In the genomic region with DNA sequence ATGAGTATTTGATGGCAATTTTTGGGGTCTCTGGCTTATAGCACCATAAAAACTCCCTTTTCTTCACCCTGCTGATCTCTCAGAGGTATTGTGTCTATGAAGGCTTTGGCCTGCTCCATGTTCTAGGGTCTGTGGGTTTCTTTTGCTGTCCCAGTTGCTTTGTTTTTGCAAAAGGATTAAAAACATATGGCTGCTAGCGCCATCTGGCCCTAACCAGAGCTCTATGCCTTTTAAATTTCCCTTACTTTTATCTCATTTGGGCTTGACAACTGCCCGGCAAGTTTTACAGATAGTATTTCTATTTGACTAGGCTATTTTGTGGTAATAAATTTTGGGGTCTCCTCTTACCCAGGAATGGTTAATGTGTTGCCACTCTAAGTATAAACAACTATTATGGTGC, we compare ENCODE assay signal across 1 cellular context.
TF ChIP-seq lines count a peak whose summit lies in the region.

No MANE protein-coding gene starts in this region.

TF ChIP-seq in HCT116, 20 proteins besides CTCF, POLR2A, EP300 and RAD21:
- TF ChIP-seq, protein P1, sequence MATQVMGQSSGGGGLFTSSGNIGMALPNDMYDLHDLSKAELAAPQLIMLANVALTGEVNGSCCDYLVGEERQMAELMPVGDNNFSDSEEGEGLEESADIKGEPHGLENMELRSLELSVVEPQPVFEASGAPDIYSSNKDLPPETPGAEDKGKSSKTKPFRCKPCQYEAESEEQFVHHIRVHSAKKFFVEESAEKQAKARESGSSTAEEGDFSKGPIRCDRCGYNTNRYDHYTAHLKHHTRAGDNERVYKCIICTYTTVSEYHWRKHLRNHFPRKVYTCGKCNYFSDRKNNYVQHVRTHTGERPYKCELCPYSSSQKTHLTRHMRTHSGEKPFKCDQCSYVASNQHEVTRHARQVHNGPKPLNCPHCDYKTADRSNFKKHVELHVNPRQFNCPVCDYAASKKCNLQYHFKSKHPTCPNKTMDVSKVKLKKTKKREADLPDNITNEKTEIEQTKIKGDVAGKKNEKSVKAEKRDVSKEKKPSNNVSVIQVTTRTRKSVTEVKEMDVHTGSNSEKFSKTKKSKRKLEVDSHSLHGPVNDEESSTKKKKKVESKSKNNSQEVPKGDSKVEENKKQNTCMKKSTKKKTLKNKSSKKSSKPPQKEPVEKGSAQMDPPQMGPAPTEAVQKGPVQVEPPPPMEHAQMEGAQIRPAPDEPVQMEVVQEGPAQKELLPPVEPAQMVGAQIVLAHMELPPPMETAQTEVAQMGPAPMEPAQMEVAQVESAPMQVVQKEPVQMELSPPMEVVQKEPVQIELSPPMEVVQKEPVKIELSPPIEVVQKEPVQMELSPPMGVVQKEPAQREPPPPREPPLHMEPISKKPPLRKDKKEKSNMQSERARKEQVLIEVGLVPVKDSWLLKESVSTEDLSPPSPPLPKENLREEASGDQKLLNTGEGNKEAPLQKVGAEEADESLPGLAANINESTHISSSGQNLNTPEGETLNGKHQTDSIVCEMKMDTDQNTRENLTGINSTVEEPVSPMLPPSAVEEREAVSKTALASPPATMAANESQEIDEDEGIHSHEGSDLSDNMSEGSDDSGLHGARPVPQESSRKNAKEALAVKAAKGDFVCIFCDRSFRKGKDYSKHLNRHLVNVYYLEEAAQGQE (IDR thresholded peaks at IDR 0.05; ENCODE audit: low read depth), result no peak
- TF ChIP-seq FOSL1 (IDR thresholded peaks at IDR 0.05; ENCODE audit: low read depth) (no peak), TCF7L2 (IDR thresholded peaks at IDR 0.05; ENCODE audit: borderline replicate concordance, extremely low read depth, insufficient read depth, insufficient read length) (no peak), CBX3 (IDR thresholded peaks at IDR 0.05; ENCODE audit: low read depth) (no peak), ELF1 (IDR thresholded peaks at IDR 0.05; ENCODE audit: borderline replicate concordance, low read depth) (no peak), SIN3A (IDR thresholded peaks at IDR 0.05; ENCODE audit: low read depth) (no peak), POLR2AphosphoS5 (IDR thresholded peaks at IDR 0.05; ENCODE audit: low read depth, low read length) (no peak), ZNF274 (IDR thresholded peaks at IDR 0.05; ENCODE audit: low read depth, low read length) (no peak), EZH2 (IDR thresholded peaks at IDR 0.05) (no peak), YY1 (IDR thresholded peaks at IDR 0.05; ENCODE audit: extremely low read depth, insufficient replicate concordance, low read depth, low read length) (no peak), SP1 (IDR thresholded peaks at IDR 0.05; ENCODE audit: low read depth) (no peak), ZFX (IDR thresholded peaks at IDR 0.05) (no peak), SRF (IDR thresholded peaks at IDR 0.05; ENCODE audit: low read depth) (no peak), EZH2phosphoT487 (IDR thresholded peaks at IDR 0.05; ENCODE audit: borderline replicate concordance) (no peak), EGR1 (IDR thresholded peaks at IDR 0.05; ENCODE audit: low read depth) (no peak)
- TF ChIP-seq, protein P2, sequence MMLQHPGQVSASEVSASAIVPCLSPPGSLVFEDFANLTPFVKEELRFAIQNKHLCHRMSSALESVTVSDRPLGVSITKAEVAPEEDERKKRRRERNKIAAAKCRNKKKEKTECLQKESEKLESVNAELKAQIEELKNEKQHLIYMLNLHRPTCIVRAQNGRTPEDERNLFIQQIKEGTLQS (IDR thresholded peaks at IDR 0.05), result no peak
- TF ChIP-seq, protein P3, sequence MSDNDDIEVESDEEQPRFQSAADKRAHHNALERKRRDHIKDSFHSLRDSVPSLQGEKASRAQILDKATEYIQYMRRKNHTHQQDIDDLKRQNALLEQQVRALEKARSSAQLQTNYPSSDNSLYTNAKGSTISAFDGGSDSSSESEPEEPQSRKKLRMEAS (IDR thresholded peaks at IDR 0.05), result no peak
- TF ChIP-seq, protein P4, sequence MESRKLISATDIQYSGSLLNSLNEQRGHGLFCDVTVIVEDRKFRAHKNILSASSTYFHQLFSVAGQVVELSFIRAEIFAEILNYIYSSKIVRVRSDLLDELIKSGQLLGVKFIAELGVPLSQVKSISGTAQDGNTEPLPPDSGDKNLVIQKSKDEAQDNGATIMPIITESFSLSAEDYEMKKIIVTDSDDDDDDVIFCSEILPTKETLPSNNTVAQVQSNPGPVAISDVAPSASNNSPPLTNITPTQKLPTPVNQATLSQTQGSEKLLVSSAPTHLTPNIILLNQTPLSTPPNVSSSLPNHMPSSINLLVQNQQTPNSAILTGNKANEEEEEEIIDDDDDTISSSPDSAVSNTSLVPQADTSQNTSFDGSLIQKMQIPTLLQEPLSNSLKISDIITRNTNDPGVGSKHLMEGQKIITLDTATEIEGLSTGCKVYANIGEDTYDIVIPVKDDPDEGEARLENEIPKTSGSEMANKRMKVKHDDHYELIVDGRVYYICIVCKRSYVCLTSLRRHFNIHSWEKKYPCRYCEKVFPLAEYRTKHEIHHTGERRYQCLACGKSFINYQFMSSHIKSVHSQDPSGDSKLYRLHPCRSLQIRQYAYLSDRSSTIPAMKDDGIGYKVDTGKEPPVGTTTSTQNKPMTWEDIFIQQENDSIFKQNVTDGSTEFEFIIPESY (IDR thresholded peaks at IDR 0.05; ENCODE audit: extremely low read depth, insufficient replicate concordance, low read length), result no peak
